8 cellular contexts compared by ENCODE assay signal in genomic region chr17:47949197-47949759, GRCh38. TPM values are rescaled to one million over a fixed set of nuclear protein-coding genes. Genes with fewer than 3 reads are reported as not detected.
DNase-seq lines count a peak whose midpoint lies in the region; ATAC-seq and TF ChIP-seq lines count a peak whose summit lies in the region.

No MANE protein-coding gene starts in this region.

- H3K4me1 ChIP-seq in ascending aorta (peaks cover 3 to 11% of the 10 kb centered on the region in 2 donors), aorta (ENCODE audit: control insufficient read depth in 1 of 2, insufficient read depth in 2 of 2, low read length in 2 of 2) (no peaks in the 10 kb centered on the region)

- TF ChIP-seq CTCF in ascending aorta (IDR thresholded peaks at IDR 0.05): peak; percentile 81 to 90 (median 85)

- ATAC-seq in aorta (ENCODE audit: low FRiP score): peak; percentile 91

- peak overlapping the region; percentile 41 to 51 for H3K27ac ChIP-seq in ascending aorta
- no peak overlapping the region for H3K27ac ChIP-seq in aorta (ENCODE audit: low read depth in 1 of 2, low read length in 2 of 2)

- DNase-seq in D341Med (ENCODE audit: low spot score) (peak; percentile 93), H7 (peak; percentile 90), NCI-H1694 treated with DMSO at 0.1 percent for 48 hours (lab: John Stamatoyannopoulos, UW) (peak; percentile 52), T-helper 22 cell (ENCODE audit: low read depth) (peak; percentile 47), ascending aorta (ENCODE audit: low spot score in 2 of 2) (peak in 1 of 2 donors; percentile 90), hepatic stellate cell (ENCODE audit: low spot score) (peak; percentile 83), retina (peak; percentile 87), aorta (peak; percentile 95 to 97)

- H3K36me3 ChIP-seq in H7 (replicated peaks; ENCODE audit: control insufficient read depth, insufficient read depth, low read length) (no peaks in the 10 kb centered on the region; the same call in none of the 2 replicates), ascending aorta (peaks cover 0 to 24% of the 10 kb centered on the region in 2 donors), aorta (ENCODE audit: control insufficient read depth in 1 of 2, insufficient read depth in 2 of 2, low read length in 1 of 2) (peaks cover 0 to 2% of the 10 kb centered on the region in 2 donors)

- no peaks in the 10 kb centered on the region for H3K9me3 ChIP-seq in ascending aorta
- H3K9me3 ChIP-seq in aorta (ENCODE audit: control insufficient read depth, low read length): no peaks in the 10 kb centered on the region

- 3% methylated on average over 22 of the region's 22 CpGs for WGBS in aorta, 2 donors

- intact Hi-C loops in ascending aorta (cut with DNase I): loop anchor here (1.0 to 10.0 kb wide), 3 partner anchors 21 to 156 kb away; partner anchors contain the start of genes CBX1 and SNX11
- intact Hi-C loops in aorta (cut with DNase I): no loop called here

- peak overlapping the region; percentile 4; the same call in 1 of the 2 replicates for H3K4me3 ChIP-seq in H7 (ENCODE audit: insufficient read depth, low read depth, low read length)
- H3K4me3 ChIP-seq in ascending aorta: peak overlapping the region; percentile 24 to 59
- no peak overlapping the region for H3K4me3 ChIP-seq in aorta (ENCODE audit: low read length in 2 of 2)

- H3K27me3 ChIP-seq in H7 (ENCODE audit: control insufficient read depth, insufficient read depth, low read length) (peaks cover 5% of the 10 kb centered on the region; the same call in 1 of the 2 replicates), ascending aorta (no peaks in the 10 kb centered on the region), aorta (ENCODE audit: control insufficient read depth in 1 of 2, insufficient read depth in 2 of 2, low read length in 1 of 2) (no peaks in the 10 kb centered on the region)

RNA-seq across cellular contexts. Expression of gene PNPO, which starts 7.9 kb away (rescaled TPM):
- 8.9 and 12.9 TPM in 2 replicates for total RNA-seq in H7 (2014; rRNA removed; shearing (Covaris generic))
- total RNA-seq in ascending aorta (36.7 TPM), aorta (10 to 100 TPM; 14.3 to 19.5 TPM)
- 1 to 10 TPM; 4.9 to 6.9 TPM for polyA plus RNA-seq in aorta

RNA-seq across cellular contexts. Expression of gene PRR15L, which starts 8.4 kb away (rescaled TPM):
- 0.10 TPM in 1 of 2 replicates, not detected in the other for total RNA-seq in H7 (2014; rRNA removed; shearing (Covaris generic))
- not detected for total RNA-seq in ascending aorta
- not detected for total RNA-seq in aorta
- polyA plus RNA-seq in aorta: 10 to 100 TPM in 1 of 2 donors, under 1 TPM in 1; 0.87 to 43.5 TPM

RNA-seq across cellular contexts. Expression of gene CDK5RAP3, which starts 21.6 kb away (rescaled TPM):
- total RNA-seq in H7 (2014; rRNA removed; shearing (Covaris generic)): 63.9 and 79.1 TPM in 2 replicates
- total RNA-seq in ascending aorta (52.3 TPM), aorta (100 to 1,000 TPM in 1 of 2 donors, 10 to 100 TPM in 1; 99.5 to 196 TPM)
- 100 to 1,000 TPM in 1 of 2 donors, 10 to 100 TPM in 1; 66.1 to 679 TPM for polyA plus RNA-seq in aorta

RNA-seq across cellular contexts. Expression of gene SP2, which starts 53.2 kb away (rescaled TPM):
- total RNA-seq in H7 (2014; rRNA removed; shearing (Covaris generic)): 2.7 and 3.2 TPM in 2 replicates
- total RNA-seq in ascending aorta (198 TPM), aorta (10 to 100 TPM; 14.3 to 18.0 TPM)
- polyA plus RNA-seq in aorta: 10 to 100 TPM in 1 of 2 donors, 1 to 10 TPM in 1; 7.5 to 12.0 TPM

Comparison
In these comparisons a context has a peak if more than half of its experiments do, and no peak if none do; other contexts are left out.
1. H3K4me3 ChIP-seq: peak in H7 (single experiment) and ascending aorta (2 of 2); none in aorta (0 of 2).
2. H3K27ac ChIP-seq: peak in ascending aorta (2 of 2); none in aorta (0 of 2).